ENCODE assay signal across 2 cellular contexts in the genomic region with DNA sequence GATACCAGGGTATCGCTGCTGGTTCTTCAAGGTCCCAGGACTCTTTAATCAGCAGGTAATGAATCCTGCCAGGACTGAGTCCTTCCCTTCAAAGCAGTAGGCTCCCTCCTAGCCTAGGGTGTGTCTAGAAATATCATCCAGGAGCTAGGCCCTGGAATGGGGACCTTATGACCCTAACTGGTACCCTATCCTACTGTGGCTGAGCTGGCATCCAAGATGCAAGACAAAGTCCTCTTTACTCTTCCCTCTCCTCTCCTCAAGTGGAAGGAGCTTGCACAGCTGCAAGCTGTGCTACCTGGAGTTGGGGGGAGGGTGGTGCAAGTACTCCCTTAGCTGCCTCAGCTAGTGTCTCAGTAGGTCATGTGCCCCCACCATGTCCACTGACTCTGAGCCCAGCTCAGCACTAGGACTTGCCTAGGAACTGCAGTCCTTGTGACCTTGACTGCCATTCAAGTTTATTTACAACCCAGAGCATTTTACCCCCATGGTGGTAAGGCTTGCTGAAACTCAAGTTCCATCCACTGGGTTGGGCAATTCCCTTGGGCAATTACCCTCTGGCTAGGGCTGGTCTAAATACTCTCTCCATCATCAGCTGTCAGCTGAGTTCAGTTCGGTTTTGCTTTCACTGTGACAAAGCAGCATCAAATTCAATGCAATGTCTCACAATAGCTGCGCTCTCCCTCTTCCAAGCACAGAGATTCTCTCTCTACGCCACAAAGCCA.
TF ChIP-seq lines count a peak whose summit lies in the region.

No MANE protein-coding gene starts in this region.

TF ChIP-seq in HepG2, 621 proteins besides CTCF, POLR2A, EP300 and RAD21:
- peak; percentile 45; the same call in 1 of the 2 replicates for TF ChIP-seq CEBPB (IDR thresholded peaks at IDR 0.05; ENCODE audit: borderline replicate concordance, low read depth, low read length)
- TF ChIP-seq RBFOX2 (IDR thresholded peaks at IDR 0.05; ENCODE audit: low read depth, low read length): no peak
- TF ChIP-seq, protein P1, sequence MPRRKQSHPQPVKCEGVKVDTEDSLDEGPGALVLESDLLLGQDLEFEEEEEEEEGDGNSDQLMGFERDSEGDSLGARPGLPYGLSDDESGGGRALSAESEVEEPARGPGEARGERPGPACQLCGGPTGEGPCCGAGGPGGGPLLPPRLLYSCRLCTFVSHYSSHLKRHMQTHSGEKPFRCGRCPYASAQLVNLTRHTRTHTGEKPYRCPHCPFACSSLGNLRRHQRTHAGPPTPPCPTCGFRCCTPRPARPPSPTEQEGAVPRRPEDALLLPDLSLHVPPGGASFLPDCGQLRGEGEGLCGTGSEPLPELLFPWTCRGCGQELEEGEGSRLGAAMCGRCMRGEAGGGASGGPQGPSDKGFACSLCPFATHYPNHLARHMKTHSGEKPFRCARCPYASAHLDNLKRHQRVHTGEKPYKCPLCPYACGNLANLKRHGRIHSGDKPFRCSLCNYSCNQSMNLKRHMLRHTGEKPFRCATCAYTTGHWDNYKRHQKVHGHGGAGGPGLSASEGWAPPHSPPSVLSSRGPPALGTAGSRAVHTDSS (CRISPR knock-in tag; conservative IDR thresholded peaks at IDR 0.05): no peak
- TF ChIP-seq SNAI1 (CRISPR knock-in tag; IDR thresholded peaks at IDR 0.05; ENCODE audit: borderline replicate concordance): no peak
- TF ChIP-seq, protein P2, sequence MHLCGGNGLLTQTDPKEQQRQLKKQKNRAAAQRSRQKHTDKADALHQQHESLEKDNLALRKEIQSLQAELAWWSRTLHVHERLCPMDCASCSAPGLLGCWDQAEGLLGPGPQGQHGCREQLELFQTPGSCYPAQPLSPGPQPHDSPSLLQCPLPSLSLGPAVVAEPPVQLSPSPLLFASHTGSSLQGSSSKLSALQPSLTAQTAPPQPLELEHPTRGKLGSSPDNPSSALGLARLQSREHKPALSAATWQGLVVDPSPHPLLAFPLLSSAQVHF (CRISPR knock-in tag; IDR thresholded peaks at IDR 0.05): no peak
- TF ChIP-seq HOXA7 (CRISPR knock-in tag; IDR thresholded peaks at IDR 0.05): no peak
- TF ChIP-seq, protein P3, sequence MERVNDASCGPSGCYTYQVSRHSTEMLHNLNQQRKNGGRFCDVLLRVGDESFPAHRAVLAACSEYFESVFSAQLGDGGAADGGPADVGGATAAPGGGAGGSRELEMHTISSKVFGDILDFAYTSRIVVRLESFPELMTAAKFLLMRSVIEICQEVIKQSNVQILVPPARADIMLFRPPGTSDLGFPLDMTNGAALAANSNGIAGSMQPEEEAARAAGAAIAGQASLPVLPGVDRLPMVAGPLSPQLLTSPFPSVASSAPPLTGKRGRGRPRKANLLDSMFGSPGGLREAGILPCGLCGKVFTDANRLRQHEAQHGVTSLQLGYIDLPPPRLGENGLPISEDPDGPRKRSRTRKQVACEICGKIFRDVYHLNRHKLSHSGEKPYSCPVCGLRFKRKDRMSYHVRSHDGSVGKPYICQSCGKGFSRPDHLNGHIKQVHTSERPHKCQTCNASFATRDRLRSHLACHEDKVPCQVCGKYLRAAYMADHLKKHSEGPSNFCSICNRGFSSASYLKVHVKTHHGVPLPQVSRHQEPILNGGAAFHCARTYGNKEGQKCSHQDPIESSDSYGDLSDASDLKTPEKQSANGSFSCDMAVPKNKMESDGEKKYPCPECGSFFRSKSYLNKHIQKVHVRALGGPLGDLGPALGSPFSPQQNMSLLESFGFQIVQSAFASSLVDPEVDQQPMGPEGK (CRISPR knock-in tag; IDR thresholded peaks at IDR 0.05): peak; percentile 33; the same call in 1 of the 2 replicates
- no peak for TF ChIP-seq ZNF549 (CRISPR knock-in tag; IDR thresholded peaks at IDR 0.05)
- TF ChIP-seq ZNF644 (CRISPR knock-in tag; IDR thresholded peaks at IDR 0.05; ENCODE audit: low read depth): peak; percentile 61; the same call in 1 of the 2 replicates
- TF ChIP-seq, protein P4, sequence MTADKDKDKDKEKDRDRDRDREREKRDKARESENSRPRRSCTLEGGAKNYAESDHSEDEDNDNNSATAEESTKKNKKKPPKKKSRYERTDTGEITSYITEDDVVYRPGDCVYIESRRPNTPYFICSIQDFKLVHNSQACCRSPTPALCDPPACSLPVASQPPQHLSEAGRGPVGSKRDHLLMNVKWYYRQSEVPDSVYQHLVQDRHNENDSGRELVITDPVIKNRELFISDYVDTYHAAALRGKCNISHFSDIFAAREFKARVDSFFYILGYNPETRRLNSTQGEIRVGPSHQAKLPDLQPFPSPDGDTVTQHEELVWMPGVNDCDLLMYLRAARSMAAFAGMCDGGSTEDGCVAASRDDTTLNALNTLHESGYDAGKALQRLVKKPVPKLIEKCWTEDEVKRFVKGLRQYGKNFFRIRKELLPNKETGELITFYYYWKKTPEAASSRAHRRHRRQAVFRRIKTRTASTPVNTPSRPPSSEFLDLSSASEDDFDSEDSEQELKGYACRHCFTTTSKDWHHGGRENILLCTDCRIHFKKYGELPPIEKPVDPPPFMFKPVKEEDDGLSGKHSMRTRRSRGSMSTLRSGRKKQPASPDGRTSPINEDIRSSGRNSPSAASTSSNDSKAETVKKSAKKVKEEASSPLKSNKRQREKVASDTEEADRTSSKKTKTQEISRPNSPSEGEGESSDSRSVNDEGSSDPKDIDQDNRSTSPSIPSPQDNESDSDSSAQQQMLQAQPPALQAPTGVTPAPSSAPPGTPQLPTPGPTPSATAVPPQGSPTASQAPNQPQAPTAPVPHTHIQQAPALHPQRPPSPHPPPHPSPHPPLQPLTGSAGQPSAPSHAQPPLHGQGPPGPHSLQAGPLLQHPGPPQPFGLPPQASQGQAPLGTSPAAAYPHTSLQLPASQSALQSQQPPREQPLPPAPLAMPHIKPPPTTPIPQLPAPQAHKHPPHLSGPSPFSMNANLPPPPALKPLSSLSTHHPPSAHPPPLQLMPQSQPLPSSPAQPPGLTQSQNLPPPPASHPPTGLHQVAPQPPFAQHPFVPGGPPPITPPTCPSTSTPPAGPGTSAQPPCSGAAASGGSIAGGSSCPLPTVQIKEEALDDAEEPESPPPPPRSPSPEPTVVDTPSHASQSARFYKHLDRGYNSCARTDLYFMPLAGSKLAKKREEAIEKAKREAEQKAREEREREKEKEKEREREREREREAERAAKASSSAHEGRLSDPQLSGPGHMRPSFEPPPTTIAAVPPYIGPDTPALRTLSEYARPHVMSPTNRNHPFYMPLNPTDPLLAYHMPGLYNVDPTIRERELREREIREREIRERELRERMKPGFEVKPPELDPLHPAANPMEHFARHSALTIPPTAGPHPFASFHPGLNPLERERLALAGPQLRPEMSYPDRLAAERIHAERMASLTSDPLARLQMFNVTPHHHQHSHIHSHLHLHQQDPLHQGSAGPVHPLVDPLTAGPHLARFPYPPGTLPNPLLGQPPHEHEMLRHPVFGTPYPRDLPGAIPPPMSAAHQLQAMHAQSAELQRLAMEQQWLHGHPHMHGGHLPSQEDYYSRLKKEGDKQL (CRISPR knock-in tag; IDR thresholded peaks at IDR 0.05; ENCODE audit: low read depth): no peak
- TF ChIP-seq ZNF205 (CRISPR knock-in tag; IDR thresholded peaks at IDR 0.05): no peak
- TF ChIP-seq SP2 (CRISPR knock-in tag; IDR thresholded peaks at IDR 0.05): no peak
- no peak for TF ChIP-seq MED8 (CRISPR knock-in tag; IDR thresholded peaks at IDR 0.05; ENCODE audit: insufficient replicate concordance)
- TF ChIP-seq, protein P5, sequence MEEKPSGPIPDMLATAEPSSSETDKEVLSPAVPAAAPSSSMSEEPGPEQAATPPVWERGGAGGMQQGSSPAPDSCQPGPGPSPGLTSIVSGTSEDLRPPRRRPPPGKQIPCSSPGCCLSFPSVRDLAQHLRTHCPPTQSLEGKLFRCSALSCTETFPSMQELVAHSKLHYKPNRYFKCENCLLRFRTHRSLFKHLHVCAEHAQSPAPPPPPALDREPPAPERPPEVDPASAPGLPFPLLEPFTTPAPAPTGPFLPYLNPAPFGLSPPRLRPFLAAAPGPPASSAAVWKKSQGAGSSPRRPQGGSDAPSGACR (CRISPR knock-in tag; IDR thresholded peaks at IDR 0.05): no peak

TF ChIP-seq in GM23338, 12 proteins besides CTCF, POLR2A, EP300 and RAD21:
- TF ChIP-seq EZH2 (IDR thresholded peaks at IDR 0.05; ENCODE audit: low read depth, unreplicated experiment) (no peak), STAT1 (IDR thresholded peaks at IDR 0.05; ENCODE audit: unreplicated experiment) (no peak), JUNB (IDR thresholded peaks at IDR 0.05; ENCODE audit: unreplicated experiment) (no peak)
